In the genomic region with DNA sequence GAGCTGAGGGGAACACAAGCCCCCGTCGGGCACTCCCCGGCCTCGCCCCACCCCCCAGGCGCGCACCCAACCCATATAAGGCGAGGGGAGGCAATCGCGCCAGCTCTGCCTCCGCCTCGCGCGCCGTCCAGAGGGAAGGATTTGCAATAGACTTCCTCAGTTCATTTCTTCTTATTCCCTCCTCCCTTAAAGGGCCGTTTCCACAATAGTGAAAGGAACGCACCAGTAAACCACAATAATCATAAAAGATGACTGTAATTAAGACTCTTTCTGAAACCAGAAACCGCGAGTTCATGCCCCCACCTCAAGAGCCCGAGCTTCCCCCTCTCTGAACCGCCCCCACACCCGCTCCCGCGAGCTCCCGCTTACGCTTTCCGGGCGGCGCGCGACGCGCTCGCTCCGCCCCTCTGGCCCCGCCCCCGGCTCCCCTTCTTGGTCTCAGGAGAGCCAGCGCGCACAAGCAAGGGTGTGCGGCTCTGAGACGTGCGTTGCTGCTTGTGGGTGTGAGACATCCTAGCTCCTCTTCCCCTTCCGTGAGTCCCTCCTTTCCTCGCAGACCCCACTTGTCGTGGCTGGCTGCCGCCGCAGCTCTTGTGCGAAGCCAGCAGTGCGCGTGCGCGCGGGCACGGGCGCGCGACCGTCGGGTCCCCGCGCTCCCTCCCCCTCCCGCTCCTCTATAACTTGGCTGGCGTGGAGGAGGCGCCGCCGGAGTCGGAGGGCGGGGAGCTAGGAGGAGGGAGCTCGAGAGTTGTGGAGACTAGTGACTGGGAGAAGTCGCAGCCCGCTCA, we compare ENCODE assay signal across 8 cellular contexts. TPM values are rescaled to one million over a fixed set of nuclear protein-coding genes. Genes with fewer than 3 reads are reported as not detected.
DNase-seq lines count a peak whose midpoint lies in the region; ATAC-seq, FAIRE-seq and TF ChIP-seq lines count a peak whose summit lies in the region.

A gene with protein sequence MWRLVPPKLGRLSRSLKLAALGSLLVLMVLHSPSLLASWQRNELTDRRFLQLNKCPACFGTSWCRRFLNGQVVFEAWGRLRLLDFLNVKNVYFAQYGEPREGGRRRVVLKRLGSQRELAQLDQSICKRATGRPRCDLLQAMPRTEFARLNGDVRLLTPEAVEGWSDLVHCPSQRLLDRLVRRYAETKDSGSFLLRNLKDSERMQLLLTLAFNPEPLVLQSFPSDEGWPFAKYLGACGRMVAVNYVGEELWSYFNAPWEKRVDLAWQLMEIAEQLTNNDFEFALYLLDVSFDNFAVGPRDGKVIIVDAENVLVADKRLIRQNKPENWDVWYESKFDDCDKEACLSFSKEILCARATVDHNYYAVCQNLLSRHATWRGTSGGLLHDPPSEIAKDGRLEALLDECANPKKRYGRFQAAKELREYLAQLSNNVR (plus strand): TSS at position 457 of the 788 bp plus-strand sequence. CDS start 510 bp downstream, outside the sequence.

- FAIRE-seq in GM12892 (lab: Jason Lieb, UNC) (peak; percentile 96), pancreas (lab: Jason Lieb, UNC) (no peak)

- 0% methylated on average over 59 to 70 of the region's 70 CpGs for WGBS in pancreas, 2 donors
- WGBS in thyroid gland, 2 donors, result 0 to 1% methylated on average over 39 to 58 of the region's 70 CpGs

- peaks cover 33% of the 10 kb centered on the region for H3K4me1 Mint-ChIP-seq in activated naive CD8-positive, alpha-beta T cell treated with anti-CD3 and anti-CD28 coated beads, Interleukin-2, amount 50 U/mL, for 24 hours

- no peaks in the 10 kb centered on the region for H3K27me3 Mint-ChIP-seq in activated naive CD8-positive, alpha-beta T cell treated with anti-CD3 and anti-CD28 coated beads, Interleukin-2, amount 50 U/mL, for 24 hours

- TF ChIP-seq CTCF in pancreas (IDR thresholded peaks at IDR 0.05) (no peak), thyroid gland (IDR thresholded peaks at IDR 0.05) (no peak)

- H3K9me3 Mint-ChIP-seq in activated naive CD8-positive, alpha-beta T cell treated with anti-CD3 and anti-CD28 coated beads, Interleukin-2, amount 50 U/mL, for 24 hours, result no peaks in the 10 kb centered on the region

- intact Hi-C loops in Right ventricle myocardium superior (cut with DNase I) (no loop called here), pancreas (cut with DNase I) (no loop called here), thyroid gland (cut with DNase I) (no loop called here)

- H3K27me3 ChIP-seq in pancreas (no peaks in the 10 kb centered on the region), thyroid gland (no peaks in the 10 kb centered on the region)

- H3K4me1 ChIP-seq in pancreas (peaks cover 0 to 27% (median 21%) of the 10 kb centered on the region in 3 donors), thyroid gland (peaks cover 18% of the 10 kb centered on the region in 2 donors)

- H3K4me3 ChIP-seq in pancreas (peak within 1 kb of the TSS; percentile 74 to 89 (median 81)), thyroid gland (replicated peaks in 1 of 3) (peak within 1 kb of the TSS; percentile 84 to 99 (median 91))

- H3K36me3 ChIP-seq in pancreas, result no peaks in the 10 kb centered on the region
- no peaks in the 10 kb centered on the region for H3K36me3 ChIP-seq in thyroid gland

- peak within 1 kb of the TSS; percentile 87 to 97 (median 96) for H3K27ac ChIP-seq in pancreas
- peak within 1 kb of the TSS; percentile 97 to 99 (median 98) for H3K27ac ChIP-seq in thyroid gland

- peak within 1 kb of the TSS; percentile 96 for H3K27ac Mint-ChIP-seq in activated naive CD8-positive, alpha-beta T cell treated with anti-CD3 and anti-CD28 coated beads, Interleukin-2, amount 50 U/mL, for 24 hours

- H3K4me3 Mint-ChIP-seq in activated naive CD8-positive, alpha-beta T cell treated with anti-CD3 and anti-CD28 coated beads, Interleukin-2, amount 50 U/mL, for 24 hours, result peak within 1 kb of the TSS; percentile 97

- H3K9me3 ChIP-seq in pancreas (no peaks in the 10 kb centered on the region), thyroid gland (no peaks in the 10 kb centered on the region)

- H3K36me3 Mint-ChIP-seq in activated naive CD8-positive, alpha-beta T cell treated with anti-CD3 and anti-CD28 coated beads, Interleukin-2, amount 50 U/mL, for 24 hours (ENCODE audit: low read depth), result no peaks in the 10 kb centered on the region

- DNase-seq in GM12892 (ENCODE audit: insufficient read length) (peak; percentile 70), NCI-H1436 (lab: John Stamatoyannopoulos, UW) (peak; percentile 98), SW480 (ENCODE audit: low spot score) (peak; percentile 92), Right ventricle myocardium superior (peak; percentile 96), pancreas (peak; percentile 92 to 97 (median 94)), thyroid gland (peak; percentile 96 to 97)
- peak; percentile 96 for DNase-seq in activated naive CD8-positive, alpha-beta T cell treated with anti-CD3 and anti-CD28 coated beads, Interleukin-2, amount 50 U/mL, for 24 hours

- ATAC-seq in HG02840 (IDR thresholded peaks at IDR 0.05; ENCODE audit: low FRiP score, unreplicated experiment), result peak; percentile 55
- ATAC-seq in activated naive CD8-positive, alpha-beta T cell treated with anti-CD3 and anti-CD28 coated beads, Interleukin-2, amount 50 U/mL, for 24 hours, result peak; percentile 77
- peak; percentile 91 for ATAC-seq in Right ventricle myocardium superior (ENCODE audit: poor library complexity)
- ATAC-seq in pancreas, result peak; percentile 81 to 89 (median 84)

- TF ChIP-seq POLR2A in GM12892 (IDR thresholded peaks at IDR 0.05; ENCODE audit: low read depth, low read length) (peak; percentile 94), thyroid gland (IDR thresholded peaks at IDR 0.05) (peak; percentile 93 to 99)

RNA-seq across cellular contexts. Expression of the gene that starts here (rescaled TPM):
- 10.6 TPM for polyA plus RNA-seq in GM12892 (2012; ENCODE audit: missing spikeins)
- total RNA-seq in Right ventricle myocardium superior (5.9 TPM), pancreas (10 to 100 TPM in 1 of 6 donors, 1 to 10 TPM in 5; 3.9 to 11.2 (median 5.0) TPM), thyroid gland (10 to 100 TPM; 26.5 to 35.7 (median 28.9) TPM)
- 1 to 10 TPM; 1.6 to 3.5 TPM for polyA plus RNA-seq in pancreas

Comparison
In these comparisons a context has a peak if more than half of its experiments do, and no peak if none do; other contexts are left out.
1. Peak in every context shown above with its lines: DNase-seq, ATAC-seq, H3K4me3 ChIP-seq and H3K27ac ChIP-seq.